Comparison of ENCODE assay signal across 12 cellular contexts in genomic region chr10:124642076-124642710, GRCh38.
A peak's percentile ranks its signal among the peaks of the same experiment; 100 is the strongest.
DNase-seq lines count a peak whose midpoint lies in the region; ATAC-seq and TF ChIP-seq lines count a peak whose summit lies in the region.
"Had no signal": no experiment of that assay in that cellular context is flagged by ENCODE, and none has a peak within 500 bp of the region (broad histone marks: within the 10 kb centered on the region; RNA-seq: fewer than 3 reads in every experiment).

No MANE protein-coding gene starts in this region.

- no peak for TF ChIP-seq POLR2A in suprapubic skin (IDR thresholded peaks at IDR 0.05)

- H3K36me3 ChIP-seq in right atrium auricular region, result no peaks in the 10 kb centered on the region
- H3K36me3 ChIP-seq in suprapubic skin, result no peaks in the 10 kb centered on the region

- peaks cover 56% of the 10 kb centered on the region for H3K4me1 Mint-ChIP-seq in T-helper 17 cell

- WGBS in suprapubic skin, result 82% methylated on average over 18 of the region's 21 CpGs

- H3K27ac ChIP-seq in right atrium auricular region, result peak overlapping the region; percentile 78 to 80
- H3K27ac ChIP-seq in suprapubic skin, result peak overlapping the region; percentile 66
- H3K27ac ChIP-seq: 22Rv1 had no signal

- peak overlapping the region; percentile 97 for H3K27ac Mint-ChIP-seq in T-helper 17 cell

- H3K4me3 Mint-ChIP-seq in T-helper 17 cell, result peak overlapping the region; percentile 83

- ATAC-seq in T-helper 17 cell (no peak), HG03520 (IDR thresholded peaks at IDR 0.05; ENCODE audit: unreplicated experiment) (no peak)

- no peaks in the 10 kb centered on the region for H3K27me3 Mint-ChIP-seq in T-helper 17 cell

- DNase-seq in NCI-H1417 (lab: John Stamatoyannopoulos, UW), result peak; percentile 25 to 68 (median 54)
- no peak for DNase-seq in NCI-H1417 treated with DMSO at 0.1 percent for 48 hours (lab: John Stamatoyannopoulos, UW)
- no peak for DNase-seq in T-helper 17 cell
- DNase-seq in right atrium auricular region (ENCODE audit: low spot score), result peak; percentile 66
- DNase-seq in suprapubic skin (ENCODE audit: low spot score in 2 of 2), result no peak
- DNase-seq in NCI-H2081 treated with DMSO at 0.1 percent for 48 hours (lab: John Stamatoyannopoulos, UW), result no peak
- no peak for DNase-seq in cerebellum (ENCODE audit: low spot score)
- DNase-seq: NCI-H2107 had no signal

- TF ChIP-seq CTCF in right atrium auricular region (IDR thresholded peaks at IDR 0.05) (no peak), suprapubic skin (IDR thresholded peaks at IDR 0.05) (no peak)

- H3K27me3 ChIP-seq in right atrium auricular region (no peaks in the 10 kb centered on the region), suprapubic skin (no peaks in the 10 kb centered on the region)

- H3K4me3 ChIP-seq in right atrium auricular region, result no peak overlapping the region
- no peak overlapping the region for H3K4me3 ChIP-seq in suprapubic skin
- H3K4me3 ChIP-seq: mucosa of descending colon had no signal

- H3K4me1 ChIP-seq in right atrium auricular region (peaks cover 2 to 94% of the 10 kb centered on the region in 2 donors), suprapubic skin (peaks cover 86% of the 10 kb centered on the region)

- H3K9me3 ChIP-seq in T-helper 17 cell (ENCODE audit: control insufficient read depth, low read length, poor library complexity, severe bottlenecking) (no peaks in the 10 kb centered on the region), right atrium auricular region (no peaks in the 10 kb centered on the region), suprapubic skin (no peaks in the 10 kb centered on the region)
- H3K9me3 ChIP-seq: mucosa of descending colon had no signal

- no peak for TF ChIP-seq EP300 in suprapubic skin (IDR thresholded peaks at IDR 0.05)

- no peaks in the 10 kb centered on the region for H3K36me3 Mint-ChIP-seq in T-helper 17 cell (ENCODE audit: low read depth)
- H3K36me3 Mint-ChIP-seq: activated naive CD4-positive, alpha-beta T cell treated with anti-CD3 and anti-CD28 coated beads, Interleukin-2, amount 50 U/mL, for 72 hours had no signal

Comparison
In these comparisons a context has a peak if more than half of its experiments do, and no peak if none do; other contexts are left out.
1. DNase-seq: peak in NCI-H1417 (3 of 3) and right atrium auricular region (single experiment); none in NCI-H1417 treated with DMSO at 0.1 percent for 48 hours (single experiment), T-helper 17 cell (0 of 3), suprapubic skin (0 of 2), NCI-H2081 treated with DMSO at 0.1 percent for 48 hours (single experiment) and cerebellum (single experiment).